8 cellular contexts compared by ENCODE assay signal in genomic region chr4:154506253-154506652, GRCh38. TPM values are rescaled to one million over a fixed set of nuclear protein-coding genes. Genes with fewer than 3 reads are reported as not detected.
A peak's percentile ranks its signal among the peaks of the same experiment; 100 is the strongest.
DNase-seq lines count a peak whose midpoint lies in the region; ATAC-seq, FAIRE-seq and TF ChIP-seq lines count a peak whose summit lies in the region.

No MANE protein-coding gene starts in this region.

- peak; percentile 50 for ATAC-seq in sciatic nerve
- ATAC-seq in GM21528 (IDR thresholded peaks at IDR 0.05; ENCODE audit: low FRiP score, unreplicated experiment), result no peak

- FAIRE-seq in GM19239 (lab: Jason Lieb, UNC), result peak; percentile 90

- H3K27ac ChIP-seq in esophagus muscularis mucosa (replicated peaks in 1 of 4), result no peak overlapping the region

- intact Hi-C loops in esophagus muscularis mucosa (cut with DNase I) (loop anchor here (2.0 to 5.0 kb wide), 2 partner anchors 107 to 179 kb away; no protein-coding TSS in a partner anchor), sciatic nerve (cut with DNase I) (loop anchor here (5.0 kb wide), 1 partner anchor 116 kb away; no protein-coding TSS in a partner anchor)

- H3K9me3 ChIP-seq in esophagus muscularis mucosa, result no peaks in the 10 kb centered on the region

- peaks cover 0 to 12% (median 0%) of the 10 kb centered on the region in 4 donors for H3K27me3 ChIP-seq in esophagus muscularis mucosa

- DNase-seq in AG09309 (ENCODE audit: low read depth) (peak; percentile 5), GM19239 (ENCODE audit: insufficient read length, low spot score) (no peak), NCI-H748 (lab: John Stamatoyannopoulos, UW; ENCODE audit: unreplicated experiment) (peak; percentile 44), esophagus muscularis mucosa (ENCODE audit: extremely low spot score) (peak; percentile 80), sciatic nerve (ENCODE audit: low spot score) (no peak), T-helper 9 cell (no peak)
- no peak for DNase-seq in stimulated activated CD4-positive, alpha-beta T cell treated with anti-CD3 and anti-CD28 coated beads, Interleukin-1b, Interleukin-23, amount 100 ng/mL, for 48 hours

- H3K4me3 ChIP-seq in AG09309 (ENCODE audit: control insufficient read depth, low read depth, low read length) (no peak overlapping the region), esophagus muscularis mucosa (no peak overlapping the region)

- no peak for TF ChIP-seq POLR2A in esophagus muscularis mucosa (IDR thresholded peaks at IDR 0.05; ENCODE audit: low read depth)

- TF ChIP-seq CTCF in AG09309 (IDR thresholded peaks at IDR 0.05; ENCODE audit: control insufficient read depth, insufficient read depth, low read depth, low read length, missing control alignments) (peak; percentile 47), esophagus muscularis mucosa (IDR thresholded peaks at IDR 0.05) (peak; percentile 34 to 51 (median 42))

- TF ChIP-seq EP300 in esophagus muscularis mucosa (IDR thresholded peaks at IDR 0.05), result no peak

- H3K4me1 ChIP-seq in esophagus muscularis mucosa, result no peaks in the 10 kb centered on the region

- no peaks in the 10 kb centered on the region for H3K36me3 ChIP-seq in esophagus muscularis mucosa

- WGBS in esophagus muscularis mucosa, result 3% methylated on average over 2 of the region's 2 CpGs

RNA-seq across cellular contexts. Expression of gene DCHS2, which starts 14.7 kb away (rescaled TPM):
- 1 to 10 TPM; 2.7 to 5.8 (median 3.2) TPM for total RNA-seq in esophagus muscularis mucosa
- total RNA-seq in sciatic nerve, result not detected

RNA-seq across cellular contexts. Expression of gene PLRG1, which starts 43.9 kb away (rescaled TPM):
- 10 to 100 TPM; 35.6 to 45.7 (median 40.2) TPM for total RNA-seq in esophagus muscularis mucosa
- total RNA-seq in sciatic nerve, result 68.3 TPM

RNA-seq across cellular contexts. Expression of gene FGB, which starts 56.6 kb away (rescaled TPM):
- total RNA-seq in esophagus muscularis mucosa (not detected), sciatic nerve (not detected)

Comparison
In these comparisons a context has a peak if more than half of its experiments do, and no peak if none do; other contexts are left out.
1. DNase-seq: peak in AG09309 (single experiment), NCI-H748 (single experiment) and esophagus muscularis mucosa (single experiment); none in GM19239 (single experiment), sciatic nerve (single experiment), T-helper 9 cell (single experiment) and stimulated activated CD4-positive, alpha-beta T cell treated with anti-CD3 and anti-CD28 coated beads, Interleukin-1b, Interleukin-23, amount 100 ng/mL, for 48 hours (single experiment).